29 cellular contexts compared by ENCODE assay signal in the genomic region with DNA sequence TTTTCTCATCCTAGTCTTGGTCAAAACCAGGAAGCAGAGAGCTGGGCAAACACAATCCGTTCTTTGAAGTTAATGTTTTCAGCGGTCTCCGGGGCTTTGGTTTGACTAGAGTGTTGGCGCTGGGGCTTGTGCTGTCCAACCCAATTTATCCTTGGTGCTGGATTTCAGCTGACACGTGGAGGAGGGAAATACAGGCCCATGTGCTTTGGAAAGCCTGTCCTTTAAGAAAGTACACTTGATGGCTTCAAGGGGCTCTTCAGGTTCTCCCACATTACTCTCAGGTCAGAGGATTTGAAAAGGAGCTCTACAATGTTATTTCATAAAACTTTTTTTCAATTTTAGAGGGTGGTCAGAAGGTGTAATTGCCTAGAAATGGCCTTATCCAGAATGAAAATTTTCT.
"Had no signal": no experiment of that assay in that cellular context is flagged by ENCODE, and none has a peak within 500 bp of the region (broad histone marks: within the 10 kb centered on the region; RNA-seq: fewer than 3 reads in every experiment).

No MANE protein-coding gene starts in this region.

- H3K27ac Mint-ChIP-seq: naive B cell; natural killer cell; nephron progenitor cell; neural progenitor cell; progenitor cell of endocrine pancreas; stimulated activated naive B cell treated with anti-CD40 and anti-IgM and Interleukin-4, amounts not matched to agents 10 μg/mL and 1 μg/mL and 100 μg/mL, for 72 hours had no signal

- H3K27ac ChIP-seq: lower lobe of right lung, neural progenitor cell, neutrophil, ovary, skin epidermis, suprapubic skin, thoracic aorta, tibial artery, uterus had no signal

- H3K4me3 ChIP-seq: lower lobe of right lung, neural progenitor cell, ovary, skin epidermis, suprapubic skin, thoracic aorta, tibial artery, uterus had no signal

- H3K36me3 Mint-ChIP-seq: naive B cell; neural progenitor cell; stimulated activated naive B cell treated with anti-CD40 and anti-IgM and Interleukin-4, amounts not matched to agents 10 μg/mL and 1 μg/mL and 100 μg/mL, for 72 hours had no signal

- H3K4me1 Mint-ChIP-seq: naive B cell; neural progenitor cell; stimulated activated naive B cell treated with anti-CD40 and anti-IgM and Interleukin-4, amounts not matched to agents 10 μg/mL and 1 μg/mL and 100 μg/mL, for 72 hours had no signal

- H3K9me3 ChIP-seq: lower lobe of right lung, neutrophil, ovary, suprapubic skin, thoracic aorta, tibial artery, uterus had no signal

- ATAC-seq: left cardiac atrium; left lobe of liver; natural killer cell; right cardiac atrium; sciatic nerve; stimulated activated naive B cell treated with anti-CD40 and anti-IgM and Interleukin-4, amounts not matched to agents 10 μg/mL and 1 μg/mL and 100 μg/mL, for 72 hours; stimulated activated naive CD8-positive, alpha-beta T cell treated with anti-CD3 and anti-CD28 coated beads, Interleukin-15, Interleukin-2, amounts not matched to agents 100 U/mL and 50 U/mL, for 24 hours had no signal

- H3K27me3 Mint-ChIP-seq: naive B cell; stimulated activated naive B cell treated with anti-CD40 and anti-IgM and Interleukin-4, amounts not matched to agents 10 μg/mL and 1 μg/mL and 100 μg/mL, for 72 hours had no signal

- H3K4me1 ChIP-seq: lower lobe of right lung, neural progenitor cell, suprapubic skin, tibial artery, uterus had no signal

- H3K36me3 ChIP-seq: lower lobe of right lung, neural progenitor cell, neutrophil, ovary, suprapubic skin, thoracic aorta, tibial artery, uterus had no signal

- H3K9me3 Mint-ChIP-seq: natural killer cell had no signal

- H3K27me3 ChIP-seq: neural progenitor cell, neutrophil, ovary, suprapubic skin, tibial artery, uterus had no signal

- H3K4me3 Mint-ChIP-seq: naive B cell; natural killer cell; nephron progenitor cell; neural progenitor cell; stimulated activated naive B cell treated with anti-CD40 and anti-IgM and Interleukin-4, amounts not matched to agents 10 μg/mL and 1 μg/mL and 100 μg/mL, for 72 hours had no signal

- DNase-seq: hippocampal formation; kidney glomerular epithelial cell; left cardiac atrium; lower lobe of right lung; mammary epithelial cell; mesenchymal stem cell; naive B cell; natural killer cell; nephron progenitor cell; occipital lobe; ovary; right cardiac atrium; stimulated activated CD4-positive, alpha-beta T cell treated with anti-CD3 and anti-CD28 coated beads, Interleukin-12 subunit alpha, Interleukin-12 subunit beta, amount 100 ng/mL, for 4 hours; stimulated activated CD4-positive, alpha-beta T cell treated with anti-CD3 and anti-CD28 coated beads, Interleukin-15, amount 100 ng/mL, for 24 hours; stimulated activated CD4-positive, alpha-beta T cell treated with anti-CD3 and anti-CD28 coated beads, Interleukin-2, amount 100 ng/mL, for 24 hours; stimulated activated CD4-positive, alpha-beta T cell treated with anti-CD3 and anti-CD28 coated beads, Interleukin-4, amount 100 ng/mL, for 1 hour; stimulated activated naive B cell treated with anti-CD40 and anti-IgM and Interleukin-4, amounts not matched to agents 10 μg/mL and 1 μg/mL and 100 μg/mL, for 72 hours; stimulated activated naive CD8-positive, alpha-beta T cell treated with anti-CD3 and anti-CD28 coated beads, Interleukin-15, Interleukin-2, amounts not matched to agents 100 U/mL and 50 U/mL, for 24 hours; tibial artery; trophoblast cell; uterus had no signal
